Comparison of ENCODE assay signal across 1 cellular context in genomic region chr4:118669220-118669619, GRCh38.
TF ChIP-seq lines count a peak whose summit lies in the region.

No MANE protein-coding gene starts in this region.

TF ChIP-seq in HepG2, 621 proteins besides CTCF, POLR2A, EP300 and RAD21 (continued from another document):
- TF ChIP-seq PRDM10 (CRISPR knock-in tag; IDR thresholded peaks at IDR 0.05; ENCODE audit: low read depth), result 0 out of 2 replicates have a peak, but pooled peaks have one; percentile 40
- TF ChIP-seq ZSCAN9 (CRISPR knock-in tag; IDR thresholded peaks at IDR 0.05; ENCODE audit: borderline replicate concordance), result peak; percentile 99
- TF ChIP-seq THRA (CRISPR knock-in tag; IDR thresholded peaks at IDR 0.05; ENCODE audit: borderline replicate concordance), result peak; percentile 69; the same call in 1 of the 2 replicates
- TF ChIP-seq KMT2B (CRISPR knock-in tag; IDR thresholded peaks at IDR 0.05), result peak; percentile 72
- 0 out of 2 replicates have a peak, but pooled peaks have one; percentile 41 for TF ChIP-seq SNAPC5 (CRISPR knock-in tag; IDR thresholded peaks at IDR 0.05; ENCODE audit: borderline replicate concordance)
- peak; percentile 92 for TF ChIP-seq HOXA5 (CRISPR knock-in tag; IDR thresholded peaks at IDR 0.05)
- TF ChIP-seq KMT2A (CRISPR knock-in tag; IDR thresholded peaks at IDR 0.05), result 0 out of 2 replicates have a peak, but pooled peaks have one; percentile 29
- TF ChIP-seq ZNF232 (CRISPR knock-in tag; IDR thresholded peaks at IDR 0.05; ENCODE audit: borderline replicate concordance), result peak; percentile 92; the same call in 1 of the 2 replicates
